ENCODE assay signal across 1 cellular context in genomic region chr3:149638401-149639092, GRCh38.
TF ChIP-seq lines count a peak whose summit lies in the region.

No MANE protein-coding gene starts in this region.

TF ChIP-seq in GM12878, 131 proteins besides CTCF, POLR2A, EP300 and RAD21 (continued from another document):
- TF ChIP-seq ETV6 (conservative IDR thresholded peaks at IDR 0.05 in 1 of 2, IDR thresholded peaks at IDR 0.05 in 1 of 2; ENCODE audit: borderline replicate concordance in 1 of 2, low read depth in 1 of 2) (no peak), HDGF (IDR thresholded peaks at IDR 0.05) (no peak), FOS (IDR thresholded peaks at IDR 0.05; ENCODE audit: borderline replicate concordance, extremely low read depth, insufficient read length) (no peak), ZNF274 (IDR thresholded peaks at IDR 0.05; ENCODE audit: insufficient read depth, insufficient read length) (no peak)
